In the genomic region with DNA sequence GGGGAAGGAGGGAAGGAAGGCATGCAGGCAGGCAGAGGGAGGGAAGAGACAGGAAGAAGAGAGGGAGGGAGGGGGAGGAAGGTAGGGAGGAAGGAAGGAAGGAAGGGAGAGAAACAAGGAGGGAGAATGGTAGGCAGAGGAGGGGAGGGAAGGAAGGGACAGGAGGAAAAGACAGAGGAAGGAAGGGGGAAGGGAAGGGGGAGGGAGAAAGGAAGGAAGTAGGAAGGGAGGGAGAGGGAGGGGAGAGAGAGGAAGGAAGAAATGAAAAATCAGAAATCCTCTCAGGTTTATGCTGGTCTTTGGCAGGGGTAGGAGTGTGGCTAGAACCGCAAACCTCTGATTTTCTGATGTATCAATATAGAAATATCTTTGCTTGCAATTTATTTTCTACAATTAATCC, we compare ENCODE assay signal across 18 cellular contexts. TPM values are rescaled to one million over a fixed set of nuclear protein-coding genes. Genes with fewer than 3 reads are reported as not detected.
DNase-seq lines count a peak whose midpoint lies in the region; ATAC-seq, FAIRE-seq and TF ChIP-seq lines count a peak whose summit lies in the region.
"Had no signal": no experiment of that assay in that cellular context is flagged by ENCODE, and none has a peak within 500 bp of the region (broad histone marks: within the 10 kb centered on the region; RNA-seq: fewer than 3 reads in every experiment).

No MANE protein-coding gene starts in this region.

- no peak for DNase-seq in HepG2 (ENCODE audit: low spot score)
- DNase-seq in right lobe of liver: no peak
- no peak for DNase-seq in hepatocyte (ENCODE audit: low spot score)
- no peak for DNase-seq in neural progenitor cell (ENCODE audit: low spot score)
- DNase-seq in type B pancreatic cell (ENCODE audit: extremely low spot score, unreplicated experiment): no peak
- no peak for DNase-seq in NCI-H1694 (lab: John Stamatoyannopoulos, UW)
- DNase-seq: CD8-positive, alpha-beta T cell; DMS79 treated with DMSO at 0.1 percent for 48 hours; GM23248; IMR-90; NCI-H1930; NCI-H446; NCI-H748 treated with DMSO at 0.1 percent for 48 hours; PC-3 had no signal

- H3K9me3 ChIP-seq in HepG2 (ENCODE audit: low read length): no peaks in the 10 kb centered on the region
- H3K9me3 ChIP-seq in right lobe of liver: no peaks in the 10 kb centered on the region
- H3K9me3 ChIP-seq in hepatocyte (ENCODE audit: low read depth): no peaks in the 10 kb centered on the region
- no peaks in the 10 kb centered on the region for H3K9me3 ChIP-seq in neural progenitor cell (ENCODE audit: low read depth)
- H3K9me3 ChIP-seq: BLaER1 had no signal

- no peak overlapping the region for H3K4me3 ChIP-seq in HepG2 (replicated peaks in 1 of 3; ENCODE audit: insufficient read depth in 1 of 3, low read depth in 2 of 3, low read length in 3 of 3)
- H3K4me3 ChIP-seq in right lobe of liver: no peak overlapping the region
- no peak overlapping the region for H3K4me3 ChIP-seq in hepatocyte
- peak overlapping the region; percentile 93 for H3K4me3 ChIP-seq in neural progenitor cell
- H3K4me3 ChIP-seq: BLaER1, GM23248 had no signal

- peaks cover 79% of the 10 kb centered on the region for H3F3A ChIP-seq in neural progenitor cell (ENCODE audit: low read depth)

- H3K27me3 ChIP-seq in HepG2 (ENCODE audit: control insufficient read depth in 1 of 2, insufficient read depth in 2 of 2, low read length in 2 of 2) (no peaks in the 10 kb centered on the region), right lobe of liver (peaks cover 0 to 7% of the 10 kb centered on the region in 2 donors), hepatocyte (no peaks in the 10 kb centered on the region), neural progenitor cell (no peaks in the 10 kb centered on the region)

- TF ChIP-seq RAD21 in HepG2 (CRISPR knock-in tag; IDR thresholded peaks at IDR 0.05): no peak

- H3K4me3 Mint-ChIP-seq in neural progenitor cell (no peak overlapping the region), type B pancreatic cell (peak overlapping the region; percentile 52)
- H3K4me3 Mint-ChIP-seq: CD8-positive, alpha-beta T cell had no signal

- H2AFZ ChIP-seq in HepG2 (ENCODE audit: low read length): no peak overlapping the region
- H2AFZ ChIP-seq in hepatocyte: no peak overlapping the region
- H2AFZ ChIP-seq in neural progenitor cell (replicated peaks): no peak overlapping the region
- H2AFZ ChIP-seq: GM23248 had no signal

- peaks cover 3% of the 10 kb centered on the region for H3K9me3 Mint-ChIP-seq in neural progenitor cell
- H3K9me3 Mint-ChIP-seq in type B pancreatic cell: no peaks in the 10 kb centered on the region
- H3K9me3 Mint-ChIP-seq: CD8-positive, alpha-beta T cell had no signal

- FAIRE-seq in HepG2 (lab: Jason Lieb, UNC): no peak

- H3K4me1 ChIP-seq in HepG2 (ENCODE audit: insufficient read depth, low read length) (peaks cover 40% of the 10 kb centered on the region), right lobe of liver (peaks cover 0 to 19% (median 0%) of the 10 kb centered on the region in 4 donors), hepatocyte (ENCODE audit: insufficient read depth) (peaks cover 17% of the 10 kb centered on the region), neural progenitor cell (peaks cover 69% of the 10 kb centered on the region)

- peak overlapping the region; percentile 98 for H3K27ac Mint-ChIP-seq in neural progenitor cell
- H3K27ac Mint-ChIP-seq in type B pancreatic cell: peak overlapping the region; percentile 55
- H3K27ac Mint-ChIP-seq: CD8-positive, alpha-beta T cell had no signal

- ATAC-seq in HepG2 (no peak), right lobe of liver (no peak), GM21825 (IDR thresholded peaks at IDR 0.05; ENCODE audit: unreplicated experiment) (no peak), HG03045 (IDR thresholded peaks at IDR 0.05; ENCODE audit: unreplicated experiment) (no peak)
- ATAC-seq: CD8-positive, alpha-beta T cell; PC-3 had no signal

- in situ Hi-C loops in HepG2 (cut with HindIII; ENCODE audit: extremely low pct_ligation_motif_present, low pct_unique_long_range_greater_than_20kb): no loop called here

- BruUV-seq in HepG2 (replicated peaks; lab: Mats Ljungman, UMichigan): no TSS peak

- POLR2A ChIA-PET in HepG2 (lab: Yijun Ruan, JAX): no interaction called here

- intact Hi-C loops in HepG2 (cut with micrococcal nuclease; ENCODE audit: unreplicated experiment) (loop anchor here (10.0 kb wide), 1 partner anchor 54 kb away; no protein-coding TSS in a partner anchor), right lobe of liver (cut with DNase I) (no loop called here)

- WGBS in HepG2 (ENCODE audit: low lambda C conversion rate): 0% methylated on average over 1 of the region's 1 CpG
- WGBS in right lobe of liver (ENCODE audit: insufficient coverage, low coverage, low lambda C conversion rate, missing lambda C conversion rate): 90% methylated on average over 1 of the region's 1 CpG
- WGBS in hepatocyte (ENCODE audit: low lambda C conversion rate, missing lambda C conversion rate): 92% methylated on average over 1 of the region's 1 CpG

- no peak overlapping the region for H3K27ac ChIP-seq in HepG2 (ENCODE audit: extremely low read length, insufficient read depth, low read length)
- H3K27ac ChIP-seq in right lobe of liver: no peak overlapping the region
- peak overlapping the region; percentile 43 for H3K27ac ChIP-seq in hepatocyte
- H3K27ac ChIP-seq in neural progenitor cell: peak overlapping the region; percentile 24
- H3K27ac ChIP-seq: BLaER1, GM23248, RWPE1 had no signal

- TF ChIP-seq POLR2A in HepG2 (IDR thresholded peaks at IDR 0.05; ENCODE audit: insufficient read depth in 1 of 2, low read depth in 2 of 2, low read length in 2 of 2) (no peak), right lobe of liver (IDR thresholded peaks at IDR 0.05) (no peak)

- H3K79me2 ChIP-seq in HepG2 (ENCODE audit: insufficient read depth, low read length) (peaks cover 29% of the 10 kb centered on the region), hepatocyte (peaks cover 31% of the 10 kb centered on the region), neural progenitor cell (ENCODE audit: low read depth) (peaks cover 86% of the 10 kb centered on the region)

- TF ChIP-seq CTCF in HepG2 (CRISPR knock-in tag; IDR thresholded peaks at IDR 0.05) (no peak), right lobe of liver (IDR thresholded peaks at IDR 0.05) (no peak), hepatocyte (IDR thresholded peaks at IDR 0.05; ENCODE audit: poor library complexity) (no peak), neural progenitor cell (IDR thresholded peaks at IDR 0.05) (no peak), type B pancreatic cell (conservative IDR thresholded peaks at IDR 0.05) (no peak)

- H3K9me2 ChIP-seq in hepatocyte (replicated peaks; ENCODE audit: insufficient read depth): no peaks in the 10 kb centered on the region

- TF ChIP-seq EP300 in HepG2 (IDR thresholded peaks at IDR 0.05; ENCODE audit: low read depth in 2 of 2, low read length in 2 of 2) (no peak), HepG2 (CRISPR knock-in tag; IDR thresholded peaks at IDR 0.05; ENCODE audit: borderline replicate concordance) (no peak)

- peaks cover 0 to 5% of the 10 kb centered on the region in 2 experiments; a peak in 1 of 5 replicates for H3K36me3 ChIP-seq in HepG2 (replicated peaks in 1 of 2; ENCODE audit: control insufficient read depth in 1 of 2, insufficient read depth in 2 of 2, low read length in 2 of 2)
- no peaks in the 10 kb centered on the region for H3K36me3 ChIP-seq in right lobe of liver
- H3K36me3 ChIP-seq in hepatocyte (replicated peaks; ENCODE audit: insufficient read depth, low read depth): no peaks in the 10 kb centered on the region
- H3K36me3 ChIP-seq in neural progenitor cell: peaks cover 9% of the 10 kb centered on the region
- H3K36me3 ChIP-seq: BLaER1 had no signal

- peaks cover 2% of the 10 kb centered on the region for H3K27me3 Mint-ChIP-seq in neural progenitor cell (ENCODE audit: insufficient read depth, low read depth)
- H3K27me3 Mint-ChIP-seq in type B pancreatic cell: no peaks in the 10 kb centered on the region

- no peak overlapping the region for H3K4me2 ChIP-seq in HepG2 (ENCODE audit: low read depth, low read length)
- H3K4me2 ChIP-seq in hepatocyte: peak overlapping the region; percentile 21
- peak overlapping the region; percentile 86 for H3K4me2 ChIP-seq in neural progenitor cell
- H3K4me2 ChIP-seq: BLaER1 had no signal

- CTCF ChIA-PET in HepG2 (lab: Yijun Ruan, JAX; ENCODE audit: low intra/inter-chr PET ratio, low total read pairs): no interaction called here

- H3K36me3 Mint-ChIP-seq in neural progenitor cell (peaks cover 13% of the 10 kb centered on the region), type B pancreatic cell (peaks cover 3% of the 10 kb centered on the region)
- H3K36me3 Mint-ChIP-seq: CD8-positive, alpha-beta T cell had no signal

- peaks cover 55% of the 10 kb centered on the region for H3K4me1 Mint-ChIP-seq in neural progenitor cell
- H3K4me1 Mint-ChIP-seq in type B pancreatic cell (ENCODE audit: unreplicated experiment): peaks cover 48% of the 10 kb centered on the region

- H4K20me1 ChIP-seq in HepG2 (ENCODE audit: insufficient read depth, low read length) (no peaks in the 10 kb centered on the region; the same call in 1 of the 2 replicates), hepatocyte (ENCODE audit: insufficient read depth, poor library complexity, severe bottlenecking) (no peaks in the 10 kb centered on the region), neural progenitor cell (ENCODE audit: low read depth) (peaks cover 78% of the 10 kb centered on the region)

- H3K9ac ChIP-seq in HepG2 (ENCODE audit: insufficient read depth, low read depth, low read length): no peak overlapping the region
- H3K9ac ChIP-seq in neural progenitor cell: no peak overlapping the region
- H3K9ac ChIP-seq: BLaER1, GM23248 had no signal

RNA-seq across cellular contexts. Expression of gene PRTG, which starts 4.2 kb away (rescaled TPM):
- total RNA-seq in HepG2 (2016; rRNA removed; fragmentation: Illumina TruSeq; extraction: Trizol): 17.1 and 22.3 TPM in 2 replicates
- 2.3 and 2.9 TPM in 2 replicates for total RNA-seq in HepG2 (2016; cell fraction: cytosol; rRNA removed; fragmentation: Illumina TruSeq; extraction: Trizol; ENCODE audit: low read depth)
- total RNA-seq in HepG2 (2016; cell fraction: insoluble cytoplasmic fraction; rRNA removed; fragmentation: Illumina TruSeq; extraction: Trizol): 17.1 and 19.9 TPM in 2 replicates
- total RNA-seq in HepG2 (2016; cell fraction: membrane; rRNA removed; fragmentation: Illumina TruSeq; extraction: Trizol): 6.8 and 7.4 TPM in 2 replicates
- total RNA-seq in HepG2 (2016; cell fraction: nucleus; rRNA removed; fragmentation: Illumina TruSeq; extraction: Trizol): 37.3 and 41.9 TPM in 2 replicates
- polyA plus RNA-seq in HepG2 (2011; rRNA removed): 9.7 and 13.2 TPM in 2 replicates
- polyA plus RNA-seq in HepG2 (2011; cell fraction: cytosol; rRNA removed): 6.9 and 9.7 TPM in 2 replicates
- polyA plus RNA-seq in HepG2 (2011; cell fraction: nucleus; rRNA removed): 7.0 and 7.1 TPM in 2 replicates
- 11.5 and 14.3 TPM in 2 replicates for polyA plus RNA-seq in HepG2 (2012)
- 1.2 and 1.6 TPM in 2 replicates for polyA plus RNA-seq in HepG2 (2016; cell fraction: cytosol; fragmentation: Illumina TruSeq; extraction: Trizol; ENCODE audit: low read depth)
- 7.2 TPM in 2 replicates for polyA plus RNA-seq in HepG2 (2016; cell fraction: insoluble cytoplasmic fraction; fragmentation: Illumina TruSeq; extraction: Trizol; ENCODE audit: low read depth)
- 1.9 TPM in 2 replicates for polyA plus RNA-seq in HepG2 (2016; cell fraction: membrane; fragmentation: Illumina TruSeq; extraction: Trizol; ENCODE audit: low read depth)
- 13.3 and 15.6 TPM in 2 replicates for polyA plus RNA-seq in HepG2 (2016; cell fraction: nucleus; fragmentation: Illumina TruSeq; extraction: Trizol; ENCODE audit: insufficient read depth, low read depth)
- polyA minus RNA-seq in HepG2 (2011; rRNA and poly(A)+ RNA removed; ENCODE audit: low replicate concordance): 13.5 and 48.7 TPM in 2 replicates
- polyA minus RNA-seq in HepG2 (2011; cell fraction: cytosol; rRNA and poly(A)+ RNA removed): 36.5 and 37.5 TPM in 2 replicates
- polyA minus RNA-seq in HepG2 (2011; cell fraction: nucleus; rRNA and poly(A)+ RNA removed): 48.2 and 59.2 TPM in 2 replicates
- total RNA-seq in right lobe of liver: under 1 TPM; 0.06 to 0.22 (median 0.12) TPM
- total RNA-seq in hepatocyte: 10.8 and 19.0 TPM in 2 replicates
- 6.6 and 7.8 TPM in 2 replicates for polyA plus RNA-seq in hepatocyte
- total RNA-seq in neural progenitor cell (ENCODE audit: low replicate concordance): 508 and 574 TPM in 2 replicates
- total RNA-seq in type B pancreatic cell (ENCODE audit: low replicate concordance): 14.3 and 51.7 TPM in 2 replicates
- total RNA-seq: CD8-positive, alpha-beta T cell had no signal
- polyA plus RNA-seq: GM23248 had no signal

Comparison
In these comparisons a context has a peak if more than half of its experiments do, and no peak if none do; other contexts are left out.
1. H3K27ac ChIP-seq: peak in hepatocyte (single experiment) and neural progenitor cell (single experiment); none in HepG2 (single experiment) and right lobe of liver (0 of 3).